ENCODE assay signal across 20 cellular contexts in genomic region chr1:213276236-213276635, GRCh38.
"Had no signal": no experiment of that assay in that cellular context is flagged by ENCODE, and none has a peak within 500 bp of the region (broad histone marks: within the 10 kb centered on the region; RNA-seq: fewer than 3 reads in every experiment).

No MANE protein-coding gene starts in this region.

- H3K9me3 Mint-ChIP-seq: endodermal cell; naive B cell; nephron progenitor cell; stimulated activated naive CD8-positive, alpha-beta T cell treated with anti-CD3 and anti-CD28 coated beads, Interleukin-15, Interleukin-2, amounts not matched to agents 100 ng/mL and 50 ng/mL, for 24 hours had no signal

- FAIRE-seq: endothelial cell of umbilical vein, kidney, small intestine had no signal

- H3K27me3 Mint-ChIP-seq: naive B cell; stimulated activated naive CD8-positive, alpha-beta T cell treated with anti-CD3 and anti-CD28 coated beads, Interleukin-15, Interleukin-2, amounts not matched to agents 100 ng/mL and 50 ng/mL, for 24 hours had no signal

- H3K36me3 ChIP-seq: uterus had no signal

- H3K27ac Mint-ChIP-seq: endodermal cell; naive B cell; nephron progenitor cell; stimulated activated naive CD8-positive, alpha-beta T cell treated with anti-CD3 and anti-CD28 coated beads, Interleukin-15, Interleukin-2, amounts not matched to agents 100 ng/mL and 50 ng/mL, for 24 hours had no signal

- ATAC-seq: gastroesophageal sphincter, left cardiac atrium, left ventricle myocardium superior had no signal

- H3K27ac ChIP-seq: coronary artery, esophagus muscularis mucosa, gastroesophageal sphincter, right atrium auricular region, tibial artery, upper lobe of left lung, uterus had no signal

- H3K27me3 ChIP-seq: esophagus muscularis mucosa, gastroesophageal sphincter, right atrium auricular region, tibial artery, upper lobe of left lung, uterus had no signal

- H3K4me3 ChIP-seq: coronary artery, esophagus muscularis mucosa, gastroesophageal sphincter, right atrium auricular region, tibial artery, upper lobe of left lung, uterus had no signal

- H3K4me3 Mint-ChIP-seq: endodermal cell; naive B cell; nephron progenitor cell; stimulated activated naive CD8-positive, alpha-beta T cell treated with anti-CD3 and anti-CD28 coated beads, Interleukin-15, Interleukin-2, amounts not matched to agents 100 ng/mL and 50 ng/mL, for 24 hours had no signal

- DNase-seq: effector CD4-positive, alpha-beta T cell; endodermal cell; kidney; left cardiac atrium; left ventricle myocardium superior; mesendoderm; naive B cell; nephron progenitor cell; posterior cingulate gyrus; small intestine; stimulated activated CD4-positive, alpha-beta T cell treated with anti-CD3 and anti-CD28 coated beads, Interleukin-2, amount 100 ng/mL, for 48 hours; tibial artery; upper lobe of left lung; uterus had no signal

- H3K9me3 ChIP-seq: esophagus muscularis mucosa, gastroesophageal sphincter, right atrium auricular region, tibial artery, upper lobe of left lung, uterus had no signal

- H3K4me1 ChIP-seq: esophagus muscularis mucosa, gastroesophageal sphincter, right atrium auricular region, tibial artery, upper lobe of left lung, uterus had no signal
